ENCODE assay signal across 8 cellular contexts in the genomic region with DNA sequence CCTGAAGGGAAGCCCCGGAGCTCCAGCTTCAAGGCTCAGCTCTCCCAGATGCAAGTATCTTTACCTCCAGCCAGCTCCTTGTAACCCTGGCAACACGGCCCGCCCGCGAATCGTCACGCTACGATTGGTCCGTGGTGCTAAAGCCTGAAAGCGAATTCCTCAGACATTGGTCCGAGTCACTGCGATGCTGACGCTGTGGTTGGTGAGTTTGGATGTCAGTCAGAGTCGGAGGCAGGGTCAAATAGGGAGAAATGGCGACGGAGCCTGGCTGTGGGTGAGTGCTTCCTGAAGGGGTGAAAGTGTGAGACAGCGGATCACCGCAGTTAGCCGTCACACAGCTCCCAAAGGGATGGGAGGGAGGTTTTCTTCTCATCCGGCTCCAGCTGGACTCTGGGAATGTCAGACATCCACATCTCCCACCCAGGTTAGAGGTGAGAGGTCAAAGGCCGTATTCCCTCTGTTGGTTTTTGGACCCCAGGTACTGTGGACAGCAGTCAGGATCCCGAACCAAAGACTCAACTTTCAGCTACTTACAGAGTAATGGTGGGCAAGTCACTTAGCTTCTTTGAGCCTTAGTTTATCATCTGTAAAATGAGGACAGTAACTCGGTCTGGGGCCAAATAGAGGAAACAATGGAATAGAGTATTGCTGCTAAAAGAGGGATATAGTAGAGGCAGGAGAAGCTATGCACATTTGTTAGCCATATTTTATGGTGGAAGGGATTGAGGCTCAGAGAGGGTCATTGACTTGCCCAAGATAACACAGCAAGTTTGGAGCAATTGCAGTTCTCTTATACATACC. TPM values are rescaled to one million over a fixed set of nuclear protein-coding genes. Genes with fewer than 3 reads are reported as not detected.
DNase-seq lines count a peak whose midpoint lies in the region; TF ChIP-seq lines count a peak whose summit lies in the region.

TSS of gene ZSWIM1 (plus strand) at position 240 of the 801 bp plus-strand sequence. CDS start 1,366 bp downstream, outside the sequence.

- in situ Hi-C loops in SK-MEL-5 (cut with HindIII; ENCODE audit: low pct_unique_long_range_greater_than_20kb, low sequenced_read_pairs), result no loop called here

- peak within 1 kb of the TSS; percentile 96 for H3K27ac Mint-ChIP-seq in HFFc6
- peak within 1 kb of the TSS; percentile 91 for H3K27ac Mint-ChIP-seq in activated naive CD4-positive, alpha-beta T cell treated with anti-CD3 and anti-CD28 coated beads, Interleukin-2, amount 10 ng/mL, durations not matched to agents 7 days and 5 days

- DNase-seq in GM04504 (ENCODE audit: low read depth), result peak; percentile 99
- peak; percentile 99 for DNase-seq in HFFc6
- peak; percentile 99 for DNase-seq in NAMALWA (ENCODE audit: low spot score)
- DNase-seq in SK-MEL-5 (ENCODE audit: low read depth, low spot score), result peak; percentile 100
- peak; percentile 100 for DNase-seq in activated naive CD4-positive, alpha-beta T cell treated with anti-CD3 and anti-CD28 coated beads, Interleukin-2, amount 10 ng/mL, durations not matched to agents 7 days and 5 days
- peak; percentile 99 for DNase-seq in germinal center (ENCODE audit: low spot score)
- DNase-seq in substantia nigra (lab: John Stamatoyannopoulos, UW), result peak; percentile 66 to 100 (median 97)

- H3K36me3 Mint-ChIP-seq in HFFc6 (ENCODE audit: low read depth), result peaks cover 24% of the 10 kb centered on the region
- H3K36me3 Mint-ChIP-seq in activated naive CD4-positive, alpha-beta T cell treated with anti-CD3 and anti-CD28 coated beads, Interleukin-2, amount 10 ng/mL, durations not matched to agents 7 days and 5 days, result peaks cover 28% of the 10 kb centered on the region

- no peaks in the 10 kb centered on the region for H3K9me3 Mint-ChIP-seq in HFFc6
- no peaks in the 10 kb centered on the region for H3K9me3 Mint-ChIP-seq in activated naive CD4-positive, alpha-beta T cell treated with anti-CD3 and anti-CD28 coated beads, Interleukin-2, amount 10 ng/mL, durations not matched to agents 7 days and 5 days

- H3K4me3 Mint-ChIP-seq in HFFc6, result peak within 1 kb of the TSS; percentile 98
- H3K4me3 Mint-ChIP-seq in activated naive CD4-positive, alpha-beta T cell treated with anti-CD3 and anti-CD28 coated beads, Interleukin-2, amount 10 ng/mL, durations not matched to agents 7 days and 5 days, result peak within 1 kb of the TSS; percentile 89

- no peaks in the 10 kb centered on the region for H3K9me3 ChIP-seq in neutrophil

- peak within 1 kb of the TSS; percentile 83 for H3K27ac ChIP-seq in neutrophil
- peak within 1 kb of the TSS; percentile 76 for H3K27ac ChIP-seq in substantia nigra (ENCODE audit: low read depth, low read length, poor library complexity, severe bottlenecking)

- H3K4me1 ChIP-seq in neutrophil (ENCODE audit: control insufficient read depth in 1 of 2, insufficient read depth in 1 of 2, low read depth in 1 of 2, low read length in 1 of 2), result peaks cover 8 to 12% of the 10 kb centered on the region in 2 experiments

- CTCF ChIA-PET in activated naive CD4-positive, alpha-beta T cell treated with anti-CD3 and anti-CD28 coated beads, Interleukin-2, amount 10 ng/mL, durations not matched to agents 7 days and 5 days (lab: Charles Lee), result interaction anchor here (1.4 to 2.8 kb wide), 3 partner anchors 9 to 81 kb away, joined by 3 to 8 read pairs (median 7); partner anchors contain the start of gene NEURL2

- H3K4me1 Mint-ChIP-seq in HFFc6 (ENCODE audit: low read depth), result peaks cover 37% of the 10 kb centered on the region
- H3K4me1 Mint-ChIP-seq in activated naive CD4-positive, alpha-beta T cell treated with anti-CD3 and anti-CD28 coated beads, Interleukin-2, amount 10 ng/mL, durations not matched to agents 7 days and 5 days, result peaks cover 44% of the 10 kb centered on the region

- H3K27me3 Mint-ChIP-seq in HFFc6 (ENCODE audit: insufficient read depth), result peaks cover 2% of the 10 kb centered on the region; the same call in 1 of the 2 replicates
- H3K27me3 Mint-ChIP-seq in activated naive CD4-positive, alpha-beta T cell treated with anti-CD3 and anti-CD28 coated beads, Interleukin-2, amount 10 ng/mL, durations not matched to agents 7 days and 5 days, result no peaks in the 10 kb centered on the region

- peaks cover 43% of the 10 kb centered on the region for H3K36me3 ChIP-seq in neutrophil

- peak within 1 kb of the TSS; percentile 69 to 92 for H3K4me3 ChIP-seq in neutrophil (ENCODE audit: low read depth in 1 of 2, low read length in 1 of 2)

- no peak for TF ChIP-seq CTCF in HFFc6 (IDR thresholded peaks at IDR 0.05)
- no peak for TF ChIP-seq CTCF in neutrophil (IDR thresholded peaks at IDR 0.05)

- no peaks in the 10 kb centered on the region for H3K27me3 ChIP-seq in neutrophil

RNA-seq across cellular contexts. Expression of gene ZSWIM1, which starts in this region (rescaled TPM):
- total RNA-seq in HFFc6 (2021; fragmentation: NEBNext Ultra II Directional; extraction: Animal tissue kit (Norgen Biotek cat#: 25700)), result 10 to 100 TPM in 4 of 6 experiments, 1 to 10 TPM in 2; 9.8 to 11.7 (median 10.3) TPM
- 11.5 and 13.7 TPM in 2 replicates for total RNA-seq in SK-MEL-5 (2014; rRNA removed; shearing (Covaris generic))
- 12.5 and 14.3 TPM in 2 replicates for polyA plus RNA-seq in SK-MEL-5 (2015; cell fraction: cytosol; rRNA removed)
- 5.4 and 9.3 TPM in 2 replicates for polyA plus RNA-seq in SK-MEL-5 (2015; cell fraction: nucleus; rRNA removed)

Comparison
In these comparisons a context has a peak if more than half of its experiments do, and no peak if none do; other contexts are left out.
1. Peak in every context shown above with its lines: DNase-seq, H3K4me3 ChIP-seq and H3K27ac ChIP-seq.